8 cellular contexts compared by ENCODE assay signal in genomic region chr22:19431641-19432091, GRCh38. TPM values are rescaled to one million over a fixed set of nuclear protein-coding genes. Genes with fewer than 3 reads are reported as not detected.
A peak's percentile ranks its signal among the peaks of the same experiment; 100 is the strongest.
DNase-seq lines count a peak whose midpoint lies in the region; ATAC-seq, FAIRE-seq and TF ChIP-seq lines count a peak whose summit lies in the region.

A gene with protein sequence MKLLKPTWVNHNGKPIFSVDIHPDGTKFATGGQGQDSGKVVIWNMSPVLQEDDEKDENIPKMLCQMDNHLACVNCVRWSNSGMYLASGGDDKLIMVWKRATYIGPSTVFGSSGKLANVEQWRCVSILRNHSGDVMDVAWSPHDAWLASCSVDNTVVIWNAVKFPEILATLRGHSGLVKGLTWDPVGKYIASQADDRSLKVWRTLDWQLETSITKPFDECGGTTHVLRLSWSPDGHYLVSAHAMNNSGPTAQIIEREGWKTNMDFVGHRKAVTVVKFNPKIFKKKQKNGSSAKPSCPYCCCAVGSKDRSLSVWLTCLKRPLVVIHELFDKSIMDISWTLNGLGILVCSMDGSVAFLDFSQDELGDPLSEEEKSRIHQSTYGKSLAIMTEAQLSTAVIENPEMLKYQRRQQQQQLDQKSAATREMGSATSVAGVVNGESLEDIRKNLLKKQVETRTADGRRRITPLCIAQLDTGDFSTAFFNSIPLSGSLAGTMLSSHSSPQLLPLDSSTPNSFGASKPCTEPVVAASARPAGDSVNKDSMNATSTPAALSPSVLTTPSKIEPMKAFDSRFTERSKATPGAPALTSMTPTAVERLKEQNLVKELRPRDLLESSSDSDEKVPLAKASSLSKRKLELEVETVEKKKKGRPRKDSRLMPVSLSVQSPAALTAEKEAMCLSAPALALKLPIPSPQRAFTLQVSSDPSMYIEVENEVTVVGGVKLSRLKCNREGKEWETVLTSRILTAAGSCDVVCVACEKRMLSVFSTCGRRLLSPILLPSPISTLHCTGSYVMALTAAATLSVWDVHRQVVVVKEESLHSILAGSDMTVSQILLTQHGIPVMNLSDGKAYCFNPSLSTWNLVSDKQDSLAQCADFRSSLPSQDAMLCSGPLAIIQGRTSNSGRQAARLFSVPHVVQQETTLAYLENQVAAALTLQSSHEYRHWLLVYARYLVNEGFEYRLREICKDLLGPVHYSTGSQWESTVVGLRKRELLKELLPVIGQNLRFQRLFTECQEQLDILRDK (minus strand): TSS chr22:19431733. CDS start chr22:19431476, 257 bp downstream.

- TF ChIP-seq EP300 in Ishikawa (IDR thresholded peaks at IDR 0.05; ENCODE audit: borderline replicate concordance) = peak; percentile 35; the same call in 1 of the 2 replicates

- no peak for FAIRE-seq in frontal cortex (lab: Jason Lieb, UNC)

- H3K4me1 ChIP-seq in SJCRH30 (peaks cover 6% of the 10 kb centered on the region; the same call in 1 of the 2 replicates), neutrophil (ENCODE audit: control insufficient read depth in 1 of 2, insufficient read depth in 1 of 2, low read depth in 1 of 2, low read length in 1 of 2) (peaks cover 53% of the 10 kb centered on the region in 2 experiments)

- peaks cover 5% of the 10 kb centered on the region for H3K36me3 ChIP-seq in SJCRH30
- peaks cover 12% of the 10 kb centered on the region for H3K36me3 ChIP-seq in neutrophil

- H3K9me3 ChIP-seq in SJCRH30 (replicated peaks) (no peaks in the 10 kb centered on the region), neutrophil (no peaks in the 10 kb centered on the region)

- peak; percentile 14 for TF ChIP-seq CTCF in neutrophil (IDR thresholded peaks at IDR 0.05)

- peak; percentile 84 for DNase-seq in Daoy (ENCODE audit: low read depth)
- DNase-seq in SJCRH30 = peak; percentile 79 to 86
- peak; percentile 82 for DNase-seq in activated gamma-delta T cell treated with Interleukin-2 at 50 U/mL for 16 hours
- DNase-seq in frontal cortex (ENCODE audit: low spot score in 2 of 2) = peak; percentile 78 to 90
- peak; percentile 83 for DNase-seq in superior temporal gyrus (ENCODE audit: extremely low spot score)

- no peak; the same call in 1 of the 2 replicates for TF ChIP-seq RAD21 in Ishikawa (IDR thresholded peaks at IDR 0.05; ENCODE audit: low read depth)

- H3K27me3 ChIP-seq in SJCRH30 (no peaks in the 10 kb centered on the region), neutrophil (no peaks in the 10 kb centered on the region)

- peak; percentile 39 for ATAC-seq in GM21576 (IDR thresholded peaks at IDR 0.05; ENCODE audit: unreplicated experiment)

- H3K27ac ChIP-seq in SJCRH30 (peak within 1 kb of the TSS; percentile 93), neutrophil (peak within 1 kb of the TSS; percentile 98)

- peak within 1 kb of the TSS; percentile 83 for H3K4me3 ChIP-seq in SJCRH30
- H3K4me3 ChIP-seq in neutrophil (ENCODE audit: low read depth in 1 of 2, low read length in 1 of 2) = peak within 1 kb of the TSS; percentile 92 to 96

TF ChIP-seq in Ishikawa, 13 proteins besides CTCF, POLR2A, EP300 and RAD21:
- TF ChIP-seq, protein P1, sequence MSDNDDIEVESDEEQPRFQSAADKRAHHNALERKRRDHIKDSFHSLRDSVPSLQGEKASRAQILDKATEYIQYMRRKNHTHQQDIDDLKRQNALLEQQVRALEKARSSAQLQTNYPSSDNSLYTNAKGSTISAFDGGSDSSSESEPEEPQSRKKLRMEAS (IDR thresholded peaks at IDR 0.05) = peak; percentile 31; the same call in 1 of the 2 replicates
- TF ChIP-seq ZBTB7A (IDR thresholded peaks at IDR 0.05; ENCODE audit: low read depth) (no peak), EGR1 (IDR thresholded peaks at IDR 0.05) (peak; percentile 9; the same call in 1 of the 2 replicates), TAF1 (IDR thresholded peaks at IDR 0.05; ENCODE audit: low read depth) (peak; percentile 71), YY1 (IDR thresholded peaks at IDR 0.05; ENCODE audit: low read depth) (peak; percentile 65), USF1 (IDR thresholded peaks at IDR 0.05) (peak; percentile 60), FOXM1 (IDR thresholded peaks at IDR 0.05; ENCODE audit: borderline replicate concordance, low read depth) (no peak), CEBPB (IDR thresholded peaks at IDR 0.05) (no peak), TCF12 (IDR thresholded peaks at IDR 0.05; ENCODE audit: low read depth) (peak; percentile 11; the same call in 1 of the 2 replicates), NFIC (IDR thresholded peaks at IDR 0.05) (peak; percentile 8; the same call in 1 of the 2 replicates), TEAD4 (IDR thresholded peaks at IDR 0.05) (peak; percentile 16; the same call in 1 of the 2 replicates), REST (IDR thresholded peaks at IDR 0.05; ENCODE audit: low read depth) (no peak; the same call in 1 of the 2 replicates)

RNA-seq across cellular contexts. Expression of the gene that starts here (rescaled TPM):
- total RNA-seq in Daoy (2014; rRNA removed; shearing (Covaris generic)) = 14.7 and 16.6 TPM in 2 replicates
- total RNA-seq in SJCRH30 (2014; rRNA removed; shearing (Covaris generic)) = 25.2 and 25.3 TPM in 2 replicates
- 21.6 TPM for total RNA-seq in frontal cortex

Comparison
In these comparisons a context has a peak if more than half of its experiments do, and no peak if none do; other contexts are left out.
1. Peak in every context shown above with its lines: DNase-seq, ATAC-seq, H3K4me3 ChIP-seq and H3K27ac ChIP-seq.